ENCODE assay signal across 8 cellular contexts in the genomic region with DNA sequence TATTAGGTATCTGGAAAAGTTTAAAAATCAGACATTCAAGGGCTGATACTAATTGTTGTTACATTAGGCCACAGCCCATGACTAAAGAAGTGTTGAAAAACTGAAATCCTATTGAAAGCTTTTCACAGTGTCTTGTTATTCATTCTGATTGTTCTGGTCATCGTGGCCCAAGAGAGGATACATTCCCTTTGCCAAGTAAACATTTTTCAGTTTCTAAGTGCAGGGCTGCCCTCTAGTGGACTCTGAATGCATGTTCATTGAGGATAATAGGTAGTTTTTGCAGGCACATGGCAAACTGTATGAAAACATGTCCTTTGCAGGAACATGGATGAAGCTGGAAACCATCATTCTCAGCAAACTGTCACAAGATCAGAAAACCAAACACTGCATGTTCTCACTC.
A peak's percentile ranks its signal among the peaks of the same experiment; 100 is the strongest.
DNase-seq lines count a peak whose midpoint lies in the region; ATAC-seq, FAIRE-seq and TF ChIP-seq lines count a peak whose summit lies in the region.

No MANE protein-coding gene starts in this region.

- 57 to 78% methylated on average over 1 of the region's 1 CpG for WGBS in transverse colon (ENCODE audit: low coverage in 1 of 2), 2 donors

- ATAC-seq in HG02588 (IDR thresholded peaks at IDR 0.05; ENCODE audit: unreplicated experiment) = no peak

- H3K9me3 Mint-ChIP-seq in glutamatergic neuron (ENCODE audit: unreplicated experiment) = peaks cover 13% of the 10 kb centered on the region

- intact Hi-C loops in transverse colon (cut with DNase I; ENCODE audit: low total_unique reads) = no loop called here

- no peaks in the 10 kb centered on the region for H3K4me1 ChIP-seq in transverse colon

- in situ Hi-C loops in transverse colon (cut with MboI; ENCODE audit: low pct_ligation_motif_present in 1 of 4, low pct_unique_long_range_greater_than_20kb in 1 of 4, low sequenced_read_pairs in 3 of 4) = no loop called here

- no peak overlapping the region for H3K4me3 Mint-ChIP-seq in glutamatergic neuron (ENCODE audit: unreplicated experiment)

- no peak for TF ChIP-seq EP300 in transverse colon (IDR thresholded peaks at IDR 0.05; ENCODE audit: low read depth)

- TF ChIP-seq POLR2A in transverse colon (IDR thresholded peaks at IDR 0.05) = no peak

- TF ChIP-seq CTCF in glutamatergic neuron (IDR thresholded peaks at IDR 0.05; ENCODE audit: partially characterized antibody, unreplicated experiment) (peak; percentile 69), transverse colon (IDR thresholded peaks at IDR 0.05) (peak; percentile 25 to 63 (median 56))

- no peak overlapping the region for H3K4me3 ChIP-seq in transverse colon

- FAIRE-seq in HTR-8/SVneo (lab: Jason Lieb, UNC) = no peak

- no peaks in the 10 kb centered on the region for H3K27me3 ChIP-seq in transverse colon

- peak; percentile 19 to 26 for DNase-seq in activated T-cell treated with anti-CD3 and anti-CD28 coated beads, Interleukin-2, amount 50 U/mL, for 48 hours
- DNase-seq in activated T-cell treated with anti-CD3 and anti-CD28 coated beads, Interleukin-2, amount 50 U/mL, for 1 hour = no peak
- DNase-seq in HTR-8/SVneo (ENCODE audit: insufficient read length, low spot score) = peak; percentile 3
- peak; percentile 49 for DNase-seq in SW480 (ENCODE audit: low spot score)
- DNase-seq in glutamatergic neuron = peak; percentile 41
- peak; percentile 18 for DNase-seq in transverse colon
- no peak for DNase-seq in Ammon's horn (ENCODE audit: low spot score)

- no peak overlapping the region for H3K27ac Mint-ChIP-seq in glutamatergic neuron (ENCODE audit: unreplicated experiment)

- H3K36me3 ChIP-seq in transverse colon = no peaks in the 10 kb centered on the region

- H3K9me3 ChIP-seq in transverse colon = no peaks in the 10 kb centered on the region

- peaks cover 42% of the 10 kb centered on the region for H3K36me3 Mint-ChIP-seq in glutamatergic neuron (ENCODE audit: unreplicated experiment)

- H3K27ac ChIP-seq in transverse colon = no peak overlapping the region

- no peaks in the 10 kb centered on the region for H3K4me1 Mint-ChIP-seq in glutamatergic neuron (ENCODE audit: low read depth, unreplicated experiment)

- peaks cover 2% of the 10 kb centered on the region for H3K27me3 Mint-ChIP-seq in glutamatergic neuron (ENCODE audit: unreplicated experiment)

Comparison
In these comparisons a context has a peak if more than half of its experiments do, and no peak if none do; other contexts are left out.
1. DNase-seq: peak in activated T-cell treated with anti-CD3 and anti-CD28 coated beads, Interleukin-2, amount 50 U/mL, for 48 hours (2 of 2), HTR-8/SVneo (single experiment), SW480 (single experiment), glutamatergic neuron (single experiment) and transverse colon (single experiment); none in activated T-cell treated with anti-CD3 and anti-CD28 coated beads, Interleukin-2, amount 50 U/mL, for 1 hour (single experiment) and Ammon's horn (single experiment).